ENCODE assay signal across 27 cellular contexts in genomic region chr21:17799414-17800164, GRCh38. TPM values are rescaled to one million over a fixed set of nuclear protein-coding genes. Genes with fewer than 3 reads are reported as not detected.
DNase-seq lines count a peak whose midpoint lies in the region; ATAC-seq, FAIRE-seq and TF ChIP-seq lines count a peak whose summit lies in the region.
"Had no signal": no experiment of that assay in that cellular context is flagged by ENCODE, and none has a peak within 500 bp of the region (broad histone marks: within the 10 kb centered on the region; RNA-seq: fewer than 3 reads in every experiment).

No MANE protein-coding gene starts in this region.

- no peak overlapping the region for H3K27ac ChIP-seq in heart left ventricle
- H3K27ac ChIP-seq in GM12878 (ENCODE audit: control insufficient read depth, insufficient read depth), result no peak overlapping the region
- H3K27ac ChIP-seq: 22Rv1, epithelial cell of prostate, PC-9, psoas muscle had no signal

- H3K27me3 ChIP-seq in heart left ventricle (no peaks in the 10 kb centered on the region), GM12878 (replicated peaks in 1 of 2; ENCODE audit: control insufficient read depth in 2 of 2, insufficient read depth in 2 of 2, low read length in 1 of 2) (no peaks in the 10 kb centered on the region)
- H3K27me3 ChIP-seq: heart right ventricle, MG63 had no signal

- TF ChIP-seq CTCF in heart left ventricle (IDR thresholded peaks at IDR 0.05), result no peak
- TF ChIP-seq CTCF in GM12878 (IDR thresholded peaks at IDR 0.05 in 2 of 3, conservative IDR thresholded peaks at IDR 0.05 in 1 of 3; ENCODE audit: control insufficient read depth in 2 of 3, extremely low read depth in 1 of 3, insufficient read depth in 1 of 3, low read depth in 3 of 3, low read length in 3 of 3), result no peak

- DNase-seq in DMS 273 (lab: John Stamatoyannopoulos, UW; ENCODE audit: unreplicated experiment) (peak; percentile 6), DMS 273 treated with DMSO at 0.1 percent for 48 hours (lab: John Stamatoyannopoulos, UW) (no peak), left ventricle myocardium superior (no peak), heart left ventricle (no peak), GM12878 (ENCODE audit: low read depth, low spot score) (no peak), cerebellum (ENCODE audit: low spot score) (no peak), NCI-H1436 (lab: John Stamatoyannopoulos, UW) (no peak)
- DNase-seq in T-helper 2 cell treated with Interferon-gamma antibody and Interleukin-4, amounts not matched to agents 5 μg/mL and 100 μg/mL, for 36 hours (ENCODE audit: low spot score), result no peak
- DNase-seq: activated CD4-positive, alpha-beta T cell treated with anti-CD3 and anti-CD28 coated beads for 4 hours; activated naive CD4-positive, alpha-beta T cell treated with anti-CD3 and anti-CD28 coated beads, Interleukin-2, amount 50 U/mL, for 16 hours; cerebellar nuclear complex; DMS79; GF-D8; heart right ventricle; HFFc6; left cardiac atrium; MG63; NCI-H1417 treated with DMSO at 0.1 percent for 48 hours; PC-9; psoas muscle; SHP77; SW 1271; trophoblast cell had no signal

- H3K4me1 Mint-ChIP-seq in T-helper 2 cell treated with Interferon-gamma antibody and Interleukin-4, amounts not matched to agents 5 μg/mL and 100 μg/mL, for 36 hours (ENCODE audit: low read depth), result peaks cover 34% of the 10 kb centered on the region

- no peak overlapping the region for H3K4me3 ChIP-seq in heart left ventricle
- no peak overlapping the region for H3K4me3 ChIP-seq in GM12878
- H3K4me3 ChIP-seq: heart right ventricle, MG63, PC-9, psoas muscle had no signal

- TF ChIP-seq POLR2A in heart left ventricle (IDR thresholded peaks at IDR 0.05), result no peak
- TF ChIP-seq POLR2A in GM12878 (IDR thresholded peaks at IDR 0.05; ENCODE audit: low read depth, low read length), result no peak

- no peak overlapping the region for H3K9ac ChIP-seq in GM12878 (ENCODE audit: control insufficient read depth, insufficient read depth, low read length)

- no peak for TF ChIP-seq RAD21 in GM12878 (IDR thresholded peaks at IDR 0.05; ENCODE audit: insufficient read depth, low read depth, low read length)

- SMC1A ChIA-PET in GM12878 (lab: Charles Lee; ENCODE audit: uncharacterized antibody, unreplicated experiment), result interaction anchor here (0.6 to 3.0 kb wide), 13 partner anchors 11 to 126 kb away, joined by 3 to 37 read pairs (median 4); no protein-coding TSS in a partner anchor

- RAD21 ChIA-PET in GM12878 (lab: Charles Lee; ENCODE audit: unreplicated experiment), result interaction anchor here (0.8 to 3.2 kb wide), 9 partner anchors 11 to 118 kb away, joined by 3 to 17 read pairs (median 6); partner anchors contain the start of gene C21orf91

- CTCF ChIA-PET in GM12878 (lab: Yijun Ruan, JAX), result interaction anchor here (0.9 to 1.8 kb wide), 3 partner anchors 10 to 111 kb away, joined by 3 to 6 read pairs (median 4); no protein-coding TSS in a partner anchor

- in situ Hi-C loops in GM12878 (cut with MboI), result no loop called here

- no peak for TF ChIP-seq EP300 in GM12878 (IDR thresholded peaks at IDR 0.05; ENCODE audit: borderline replicate concordance in 1 of 2, control insufficient read depth in 1 of 2, low read depth in 2 of 2, low read length in 2 of 2)

- no peaks in the 10 kb centered on the region for H4K20me1 ChIP-seq in GM12878 (ENCODE audit: control insufficient read depth, insufficient read depth)

- no peaks in the 10 kb centered on the region for H3K27me3 Mint-ChIP-seq in T-helper 2 cell treated with Interferon-gamma antibody and Interleukin-4, amounts not matched to agents 5 μg/mL and 100 μg/mL, for 36 hours (ENCODE audit: low read depth)

- peak; percentile 58 for ATAC-seq in left ventricle myocardium superior
- no peak for ATAC-seq in heart left ventricle
- ATAC-seq in GM12878, result no peak
- ATAC-seq: left cardiac atrium, psoas muscle had no signal

- H2AFZ ChIP-seq in GM12878 (ENCODE audit: control insufficient read depth, low read depth, low read length), result no peak overlapping the region
- H2AFZ ChIP-seq: PC-9 had no signal

- no peak overlapping the region for H3K27ac Mint-ChIP-seq in T-helper 2 cell treated with Interferon-gamma antibody and Interleukin-4, amounts not matched to agents 5 μg/mL and 100 μg/mL, for 36 hours
- H3K27ac Mint-ChIP-seq: HFFc6 had no signal

- POLR2A ChIA-PET in GM12878 (lab: Charles Lee), result interaction anchor here (1.0 to 1.5 kb wide), 4 partner anchors 9 to 20 kb away, joined by 3 to 6 read pairs (median 4); partner anchors contain the start of gene C21orf91

- no peak overlapping the region for H3K4me3 Mint-ChIP-seq in T-helper 2 cell treated with Interferon-gamma antibody and Interleukin-4, amounts not matched to agents 5 μg/mL and 100 μg/mL, for 36 hours
- H3K4me3 Mint-ChIP-seq: HFFc6 had no signal

- H3K9me3 ChIP-seq in heart left ventricle (peaks cover 0 to 5% (median 0%) of the 10 kb centered on the region in 12 donors), GM12878 (replicated peaks; ENCODE audit: control insufficient read depth, insufficient read depth, low read length) (no peaks in the 10 kb centered on the region; the same call in 2 of the 3 replicates)
- H3K9me3 ChIP-seq: MG63, psoas muscle had no signal

- BruUV-seq in GM12878 (replicated peaks; lab: Mats Ljungman, UMichigan), result no TSS peak

- no peak for FAIRE-seq in GM12878 (lab: Jason Lieb, UNC)
- FAIRE-seq: astrocyte, GM18507 had no signal

- H3K4me1 ChIP-seq in heart left ventricle (peaks cover 0 to 58% (median 19%) of the 10 kb centered on the region in 12 donors), GM12878 (ENCODE audit: control insufficient read depth, insufficient read depth, low read length) (peaks cover 10% of the 10 kb centered on the region)

- H3K79me2 ChIP-seq in GM12878 (ENCODE audit: control insufficient read depth, insufficient read depth, low read length), result peaks cover 45% of the 10 kb centered on the region

- no peak overlapping the region for H3K4me2 ChIP-seq in GM12878 (ENCODE audit: control insufficient read depth, insufficient read depth)
- H3K4me2 ChIP-seq: PC-9 had no signal

- WGBS in heart left ventricle, 4 donors, result 91 to 96% (median 93%) methylated on average over 6 of the region's 6 CpGs
- 98% methylated on average over 6 of the region's 6 CpGs for WGBS in GM12878 (ENCODE audit: insufficient coverage, insufficient replicate concordance, low lambda C conversion rate, missing lambda C conversion rate)

- peaks cover 58% of the 10 kb centered on the region for H3K36me3 Mint-ChIP-seq in T-helper 2 cell treated with Interferon-gamma antibody and Interleukin-4, amounts not matched to agents 5 μg/mL and 100 μg/mL, for 36 hours (ENCODE audit: low read depth)

- H3K9me3 Mint-ChIP-seq in T-helper 2 cell treated with Interferon-gamma antibody and Interleukin-4, amounts not matched to agents 5 μg/mL and 100 μg/mL, for 36 hours, result peaks cover 3% of the 10 kb centered on the region
- H3K9me3 Mint-ChIP-seq: HFFc6 had no signal

- peaks cover 0 to 19% (median 12%) of the 10 kb centered on the region in 9 donors for H3K36me3 ChIP-seq in heart left ventricle
- peaks cover 1 to 18% of the 10 kb centered on the region in 2 experiments; a peak in 3 of 4 replicates for H3K36me3 ChIP-seq in GM12878 (ENCODE audit: control insufficient read depth in 2 of 2, insufficient read depth in 2 of 2, low read length in 1 of 2)
- H3K36me3 ChIP-seq: MG63 had no signal

- intact Hi-C loops in left ventricle myocardium superior (cut with micrococcal nuclease) (no loop called here), heart left ventricle (cut with DNase I) (loop anchor here in 1 of 10 donors (10.0 kb wide), 1 partner anchor 115 kb away; no protein-coding TSS in a partner anchor), GM12878 (cut with micrococcal nuclease; ENCODE audit: unreplicated experiment) (no loop called here)

TF ChIP-seq in GM12878, 131 proteins besides CTCF, POLR2A, EP300 and RAD21:
- 0 out of 2 replicates have a peak, but pooled peaks have one; percentile 53 for TF ChIP-seq ZBTB33 (IDR thresholded peaks at IDR 0.05)
- no peak for TF ChIP-seq HCFC1 (IDR thresholded peaks at IDR 0.05; ENCODE audit: low read length)
- no peak for TF ChIP-seq MEF2A (IDR thresholded peaks at IDR 0.05; ENCODE audit: insufficient read depth, low read depth, low read length)
TF ChIP-seq in GM12878: peak in this region for 1.

RNA-seq across cellular contexts. Expression of gene C21orf91, which starts 19.6 kb away (rescaled TPM):
- total RNA-seq in left ventricle myocardium superior (6.7 TPM), heart left ventricle (10 to 100 TPM in 5 of 9 donors, 1 to 10 TPM in 4; 5.1 to 21.2 (median 14.4) TPM), GM12878 (2014; rRNA removed) (19.6 and 22.6 TPM in 2 replicates), GM12878 (2014; rRNA removed; fragmentation: Illumina TruSeq; extraction: Trizol) (30.0 and 31.9 TPM in 2 replicates), GM12878 (2021) (35.4 and 35.7 TPM in 2 replicates), cerebellum (16.9 TPM)
- polyA plus RNA-seq in heart left ventricle (1 to 10 TPM; 2.2 to 4.5 TPM), GM12878 (2011; rRNA removed) (40.3 and 73.5 TPM in 2 replicates), GM12878 (2014; fragmentation: Illumina TruSeq; extraction: Trizol) (32.4 and 44.5 TPM in 2 replicates), GM12878 (2014; fragmentation: Nextera tagmentation; extraction: Ambion mirVana) (10 to 100 TPM in 1 of 2 experiments, 1 to 10 TPM in 1; 9.3 to 14.4 TPM), GM12878 (2014; rRNA removed) (20.0 and 24.4 TPM in 2 replicates), GM12878 (2016; fragmentation: Nextera tagmentation; extraction: Ambion mirVana) (10 to 100 TPM; 29.5 to 36.0 TPM)
- total RNA-seq in GM12878 (2013; cell fraction: nucleolus; rRNA removed), result 143 and 151 TPM in 2 replicates
- 8.0 TPM for polyA plus RNA-seq in GM12878 (2011; ENCODE audit: low read depth)
- polyA plus RNA-seq in GM12878 (2011; cell fraction: cytosol; rRNA removed), result 13.5 and 14.6 TPM in 2 replicates
- polyA plus RNA-seq in GM12878 (2011; cell fraction: nucleus; rRNA removed), result 21.4 and 22.2 TPM in 2 replicates
- 11.7 and 15.0 TPM in 2 replicates for polyA plus RNA-seq in GM12878 (2012)
- polyA minus RNA-seq in GM12878 (2011; rRNA and poly(A)+ RNA removed), result 41.7 and 53.1 TPM in 2 replicates
- 21.0 and 26.7 TPM in 2 replicates for polyA minus RNA-seq in GM12878 (2011; cell fraction: cytosol; rRNA and poly(A)+ RNA removed)
- polyA minus RNA-seq in GM12878 (2011; cell fraction: nucleus; rRNA and poly(A)+ RNA removed), result 47.8 and 86.4 TPM in 2 replicates
